1 cellular context compared by ENCODE assay signal in the genomic region with DNA sequence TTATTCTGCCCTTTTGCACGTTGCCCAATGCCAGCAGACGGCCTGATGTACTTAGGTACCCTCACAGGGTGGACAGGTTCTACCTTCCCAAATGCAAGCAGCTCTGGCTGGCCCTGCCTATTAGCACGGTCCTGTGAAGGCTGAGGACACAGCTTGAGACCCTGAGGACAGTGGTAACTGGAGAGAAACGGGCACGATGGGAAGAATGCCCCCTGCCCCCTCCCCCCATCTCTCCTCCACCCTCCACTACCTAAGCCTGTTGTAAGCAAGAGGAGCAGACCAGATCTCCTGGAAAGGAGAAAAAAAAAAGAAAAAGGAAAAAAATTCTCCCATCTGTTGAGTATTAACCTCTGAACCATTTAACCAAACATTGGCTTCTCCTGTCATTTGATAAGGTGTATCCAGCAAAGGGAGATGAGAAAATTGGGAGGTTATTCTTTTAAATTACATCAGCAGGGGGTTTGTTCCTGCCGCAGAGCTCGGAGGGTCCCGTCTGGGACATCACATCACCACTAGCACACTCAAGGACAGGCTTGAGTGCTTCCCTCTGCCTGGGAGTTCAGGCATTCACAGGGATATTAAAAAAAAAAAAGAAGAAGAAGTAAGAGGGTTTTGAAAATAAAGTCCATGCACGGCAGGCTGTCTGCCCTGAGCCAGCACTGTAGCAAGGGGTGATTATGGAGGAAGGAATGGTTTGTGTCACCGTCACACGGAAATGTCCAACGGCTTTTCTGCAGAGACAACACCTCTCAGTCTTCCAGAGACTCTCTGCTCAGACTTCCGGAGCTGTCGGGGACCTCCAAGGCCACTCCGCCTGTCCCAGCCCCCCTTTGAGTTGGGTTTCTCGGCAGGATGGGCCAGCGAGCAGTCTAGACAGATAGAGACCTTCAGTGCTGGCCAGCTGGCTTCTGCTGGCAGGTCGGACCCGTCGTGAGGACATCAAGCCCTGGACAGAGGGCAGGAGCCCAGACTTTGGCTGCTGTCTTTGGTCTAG.
TF ChIP-seq lines count a peak whose summit lies in the region.

No MANE protein-coding gene starts in this region.

TF ChIP-seq in HepG2, 621 proteins besides CTCF, POLR2A, EP300 and RAD21 (continued from another document):
- 0 out of 2 replicates have a peak, but pooled peaks have one; percentile 6 for TF ChIP-seq ZNF687 (CRISPR knock-in tag; IDR thresholded peaks at IDR 0.05)
- TF ChIP-seq ZZZ3 (CRISPR knock-in tag; IDR thresholded peaks at IDR 0.05; ENCODE audit: borderline replicate concordance) = no peak
- no peak for TF ChIP-seq ZNF879 (CRISPR knock-in tag; IDR thresholded peaks at IDR 0.05)
- TF ChIP-seq PITX1 (CRISPR knock-in tag; IDR thresholded peaks at IDR 0.05) = no peak
- TF ChIP-seq ZNF512 (CRISPR knock-in tag; IDR thresholded peaks at IDR 0.05) = no peak
- TF ChIP-seq CAMTA2 (CRISPR knock-in tag; IDR thresholded peaks at IDR 0.05; ENCODE audit: borderline replicate concordance) = no peak
- TF ChIP-seq, protein P1, sequence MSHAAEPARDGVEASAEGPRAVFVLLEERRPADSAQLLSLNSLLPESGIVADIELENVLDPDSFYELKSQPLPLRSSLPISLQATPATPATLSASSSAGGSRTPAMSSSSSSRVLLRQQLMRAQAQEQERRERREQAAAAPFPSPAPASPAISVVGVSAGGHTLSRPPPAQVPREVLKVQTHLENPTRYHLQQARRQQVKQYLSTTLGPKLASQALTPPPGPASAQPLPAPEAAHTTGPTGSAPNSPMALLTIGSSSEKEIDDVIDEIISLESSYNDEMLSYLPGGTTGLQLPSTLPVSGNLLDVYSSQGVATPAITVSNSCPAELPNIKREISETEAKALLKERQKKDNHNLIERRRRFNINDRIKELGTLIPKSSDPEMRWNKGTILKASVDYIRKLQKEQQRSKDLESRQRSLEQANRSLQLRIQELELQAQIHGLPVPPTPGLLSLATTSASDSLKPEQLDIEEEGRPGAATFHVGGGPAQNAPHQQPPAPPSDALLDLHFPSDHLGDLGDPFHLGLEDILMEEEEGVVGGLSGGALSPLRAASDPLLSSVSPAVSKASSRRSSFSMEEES (CRISPR knock-in tag; IDR thresholded peaks at IDR 0.05) = no peak
- TF ChIP-seq ZBTB1 (CRISPR knock-in tag; IDR thresholded peaks at IDR 0.05; ENCODE audit: borderline replicate concordance) = no peak
- TF ChIP-seq ZNF572 (CRISPR knock-in tag; IDR thresholded peaks at IDR 0.05) = no peak
- TF ChIP-seq REPIN1 (CRISPR knock-in tag; IDR thresholded peaks at IDR 0.05; ENCODE audit: borderline replicate concordance, low read depth) = no peak
- TF ChIP-seq SALL2 (CRISPR knock-in tag; IDR thresholded peaks at IDR 0.05) = no peak
- TF ChIP-seq ZNF883 (CRISPR knock-in tag; IDR thresholded peaks at IDR 0.05; ENCODE audit: not compliant biosample characterization) = peak; percentile 19
- peak; percentile 34; the same call in 1 of the 2 replicates for TF ChIP-seq ZSCAN25 (CRISPR knock-in tag; IDR thresholded peaks at IDR 0.05)
- 0 out of 2 replicates have a peak, but pooled peaks have one; percentile 50 for TF ChIP-seq ETV5 (CRISPR knock-in tag; IDR thresholded peaks at IDR 0.05; ENCODE audit: borderline replicate concordance)
TF ChIP-seq in HepG2: peak in this region for 5.
